ENCODE assay signal across 19 cellular contexts in genomic region chr22:24240381-24240780, GRCh38. TPM values are rescaled to one million over a fixed set of nuclear protein-coding genes. Genes with fewer than 3 reads are reported as not detected.
DNase-seq lines count a peak whose midpoint lies in the region; ATAC-seq and TF ChIP-seq lines count a peak whose summit lies in the region.
"Had no signal": no experiment of that assay in that cellular context is flagged by ENCODE, and none has a peak within 500 bp of the region (broad histone marks: within the 10 kb centered on the region; RNA-seq: fewer than 3 reads in every experiment).

No MANE protein-coding gene starts in this region.

- CTCF ChIA-PET in activated CD4-positive, alpha-beta T cell treated with anti-CD3 and anti-CD28 coated beads, Interleukin-2, amount 10 ng/mL, durations not matched to agents 7 days and 5 days (lab: Charles Lee): interaction anchor here (0.8 to 1.7 kb wide), 4 partner anchors 9 to 51 kb away, joined by 3 to 8 read pairs (median 3); no protein-coding TSS in a partner anchor

- peaks cover 46% of the 10 kb centered on the region for H3K4me1 Mint-ChIP-seq in activated CD4-positive, alpha-beta T cell treated with anti-CD3 and anti-CD28 coated beads, Interleukin-2, amount 10 ng/mL, durations not matched to agents 7 days and 5 days
- H3K4me1 Mint-ChIP-seq in natural killer cell treated with Interleukin-12 subunit alpha and Interleukin-12 subunit beta and Interleukin-15 and Interleukin-18, amount 100 ng/mL, for 72 hours (ENCODE audit: low read depth in 2 of 2): peaks cover 23 to 32% of the 10 kb centered on the region in 2 donors
- peaks cover 14 to 25% of the 10 kb centered on the region in 2 donors for H3K4me1 Mint-ChIP-seq in natural killer cell

- intact Hi-C loops in natural killer cell (cut with micrococcal nuclease): no loop called here

- H3K4me3 Mint-ChIP-seq in activated CD4-positive, alpha-beta T cell treated with anti-CD3 and anti-CD28 coated beads, Interleukin-2, amount 10 ng/mL, durations not matched to agents 7 days and 5 days: no peak overlapping the region
- peak overlapping the region; percentile 8 for H3K4me3 Mint-ChIP-seq in natural killer cell treated with Interleukin-12 subunit alpha and Interleukin-12 subunit beta and Interleukin-15 and Interleukin-18, amount 100 ng/mL, for 72 hours
- H3K4me3 Mint-ChIP-seq in natural killer cell: no peak overlapping the region
- H3K4me3 Mint-ChIP-seq: CD8-positive, alpha-beta T cell; H9; IgD-negative memory B cell had no signal

- TF ChIP-seq CTCF in natural killer cell (IDR thresholded peaks at IDR 0.05) (no peak), fibroblast of the aortic adventitia (IDR thresholded peaks at IDR 0.05; ENCODE audit: insufficient read depth, low read length) (no peak)

- DNase-seq in activated CD4-positive, alpha-beta T cell treated with anti-CD3 and anti-CD28 coated beads, Interleukin-2, amount 10 ng/mL, durations not matched to agents 7 days and 5 days: no peak
- DNase-seq in activated CD4-positive, alpha-beta T cell treated with anti-CD3 and anti-CD28 coated beads, Interleukin-2, amount 50 U/mL, for 48 hours: no peak
- DNase-seq in natural killer cell treated with Interleukin-12 subunit alpha and Interleukin-12 subunit beta and Interleukin-15 and Interleukin-18, amount 100 ng/mL, for 72 hours (ENCODE audit: low spot score): no peak
- no peak for DNase-seq in natural killer cell
- peak; percentile 44 for DNase-seq in fibroblast of the aortic adventitia (ENCODE audit: low read depth)
- DNase-seq in T-helper 9 cell: no peak
- no peak for DNase-seq in HUDEP-2 (lab: John Stamatoyannopoulos, UW; ENCODE audit: unreplicated experiment in 76 of 76)
- DNase-seq: CD8-positive, alpha-beta T cell; DMS79; H9; Kasumi-1; MM.1S; NCI-H1092 treated with DMSO at 0.1 percent for 48 hours; NCI-H2227 treated with DMSO at 0.1 percent for 48 hours; NCI-H524; PC-9 had no signal

- H3K4me3 ChIP-seq in fibroblast of the aortic adventitia (ENCODE audit: low read depth, low read length): no peak overlapping the region
- H3K4me3 ChIP-seq: PC-9 had no signal

- H3K36me3 Mint-ChIP-seq in activated CD4-positive, alpha-beta T cell treated with anti-CD3 and anti-CD28 coated beads, Interleukin-2, amount 10 ng/mL, durations not matched to agents 7 days and 5 days (ENCODE audit: low read depth): no peaks in the 10 kb centered on the region
- no peaks in the 10 kb centered on the region for H3K36me3 Mint-ChIP-seq in natural killer cell treated with Interleukin-12 subunit alpha and Interleukin-12 subunit beta and Interleukin-15 and Interleukin-18, amount 100 ng/mL, for 72 hours
- no peaks in the 10 kb centered on the region for H3K36me3 Mint-ChIP-seq in natural killer cell
- H3K36me3 Mint-ChIP-seq: CD8-positive, alpha-beta T cell; IgD-negative memory B cell had no signal

- ATAC-seq in natural killer cell treated with Interleukin-12 subunit alpha and Interleukin-12 subunit beta and Interleukin-15 and Interleukin-18, amount 100 ng/mL, for 72 hours: no peak
- ATAC-seq in natural killer cell (no peak), HG03342 (IDR thresholded peaks at IDR 0.05; ENCODE audit: unreplicated experiment) (no peak)
- ATAC-seq: CD8-positive, alpha-beta T cell had no signal

- H3K27me3 Mint-ChIP-seq in activated CD4-positive, alpha-beta T cell treated with anti-CD3 and anti-CD28 coated beads, Interleukin-2, amount 10 ng/mL, durations not matched to agents 7 days and 5 days: no peaks in the 10 kb centered on the region
- H3K27me3 Mint-ChIP-seq in natural killer cell treated with Interleukin-12 subunit alpha and Interleukin-12 subunit beta and Interleukin-15 and Interleukin-18, amount 100 ng/mL, for 72 hours: peaks cover 0 to 3% of the 10 kb centered on the region in 2 donors
- no peaks in the 10 kb centered on the region for H3K27me3 Mint-ChIP-seq in natural killer cell (ENCODE audit: low read depth in 2 of 2)
- H3K27me3 Mint-ChIP-seq: IgD-negative memory B cell had no signal

- POLR2A ChIA-PET in activated CD4-positive, alpha-beta T cell treated with anti-CD3 and anti-CD28 coated beads, Interleukin-2, amount 10 ng/mL, durations not matched to agents 7 days and 5 days (lab: Charles Lee): no interaction called here

- no peaks in the 10 kb centered on the region for H3K9me3 Mint-ChIP-seq in activated CD4-positive, alpha-beta T cell treated with anti-CD3 and anti-CD28 coated beads, Interleukin-2, amount 10 ng/mL, durations not matched to agents 7 days and 5 days
- no peaks in the 10 kb centered on the region for H3K9me3 Mint-ChIP-seq in natural killer cell treated with Interleukin-12 subunit alpha and Interleukin-12 subunit beta and Interleukin-15 and Interleukin-18, amount 100 ng/mL, for 72 hours
- H3K9me3 Mint-ChIP-seq in natural killer cell: no peaks in the 10 kb centered on the region
- H3K9me3 Mint-ChIP-seq: CD8-positive, alpha-beta T cell; H9; IgD-negative memory B cell had no signal

- peak overlapping the region; percentile 86 for H3K27ac Mint-ChIP-seq in activated CD4-positive, alpha-beta T cell treated with anti-CD3 and anti-CD28 coated beads, Interleukin-2, amount 10 ng/mL, durations not matched to agents 7 days and 5 days
- H3K27ac Mint-ChIP-seq in natural killer cell treated with Interleukin-12 subunit alpha and Interleukin-12 subunit beta and Interleukin-15 and Interleukin-18, amount 100 ng/mL, for 72 hours: peak overlapping the region in 1 of 2 donors; percentile 47
- no peak overlapping the region for H3K27ac Mint-ChIP-seq in natural killer cell
- H3K27ac Mint-ChIP-seq: CD8-positive, alpha-beta T cell; H9; IgD-negative memory B cell had no signal

RNA-seq across cellular contexts. Expression of gene GGT5, which starts 4.5 kb away (rescaled TPM):
- under 1 TPM; 0.10 to 0.35 TPM for total RNA-seq in activated CD4-positive, alpha-beta T cell treated with anti-CD3 and anti-CD28 coated beads, Interleukin-2, amount 10 ng/mL, durations not matched to agents 7 days and 5 days
- total RNA-seq in natural killer cell treated with Interleukin-12 subunit alpha and Interleukin-12 subunit beta and Interleukin-15 and Interleukin-18, amount 100 ng/mL, for 72 hours: under 1 TPM; 0.33 to 0.42 TPM
- total RNA-seq in natural killer cell: not detected
- total RNA-seq in fibroblast of the aortic adventitia (ENCODE audit: low replicate concordance): 4.4 and 27.8 TPM in 2 replicates
- total RNA-seq: A172; CD8-positive, alpha-beta T cell; PC-9 had no signal

RNA-seq across cellular contexts. Expression of gene SPECC1L, which starts 30.2 kb away (rescaled TPM):
- 10 to 100 TPM; 53.1 to 59.5 TPM for total RNA-seq in activated CD4-positive, alpha-beta T cell treated with anti-CD3 and anti-CD28 coated beads, Interleukin-2, amount 10 ng/mL, durations not matched to agents 7 days and 5 days
- total RNA-seq in natural killer cell treated with Interleukin-12 subunit alpha and Interleukin-12 subunit beta and Interleukin-15 and Interleukin-18, amount 100 ng/mL, for 72 hours: 100 to 1,000 TPM in 1 of 2 donors, 10 to 100 TPM in 1; 70.0 to 114 TPM
- 10 to 100 TPM; 46.1 to 52.9 (median 48.5) TPM for total RNA-seq in natural killer cell
- total RNA-seq in fibroblast of the aortic adventitia (ENCODE audit: low replicate concordance): 31.0 and 43.2 TPM in 2 replicates

RNA-seq across cellular contexts. Expression of gene SUSD2, which starts 59.1 kb away (rescaled TPM):
- 1 to 10 TPM; 1.0 to 1.1 TPM for total RNA-seq in activated CD4-positive, alpha-beta T cell treated with anti-CD3 and anti-CD28 coated beads, Interleukin-2, amount 10 ng/mL, durations not matched to agents 7 days and 5 days
- total RNA-seq in natural killer cell treated with Interleukin-12 subunit alpha and Interleukin-12 subunit beta and Interleukin-15 and Interleukin-18, amount 100 ng/mL, for 72 hours: 1 to 10 TPM; 2.4 to 2.7 TPM
- total RNA-seq in natural killer cell (1 to 10 TPM in 2 of 3 donors, under 1 TPM in 1; 0.75 to 1.7 (median 1.5) TPM), fibroblast of the aortic adventitia (ENCODE audit: low replicate concordance) (0.99 and 5.6 TPM in 2 replicates)
